Comparison of ENCODE assay signal across 11 cellular contexts in genomic region chr6:39416728-39417127, GRCh38.
A peak's percentile ranks its signal among the peaks of the same experiment; 100 is the strongest.
DNase-seq lines count a peak whose midpoint lies in the region; ATAC-seq and TF ChIP-seq lines count a peak whose summit lies in the region.
"Had no signal": no experiment of that assay in that cellular context is flagged by ENCODE, and none has a peak within 500 bp of the region (broad histone marks: within the 10 kb centered on the region; RNA-seq: fewer than 3 reads in every experiment).

No MANE protein-coding gene starts in this region.

- H3K18ac ChIP-seq in mesenchymal stem cell (ENCODE audit: low read depth in 1 of 2, low read length in 2 of 2) = peak overlapping the region in 1 of 2 experiments; percentile 2

- no peaks in the 10 kb centered on the region for H3K36me3 Mint-ChIP-seq in CD8-positive, alpha-beta memory T cell
- no peaks in the 10 kb centered on the region for H3K36me3 Mint-ChIP-seq in T-helper 17 cell (ENCODE audit: low read depth)

- no peak overlapping the region for H3K9ac ChIP-seq in HUES48 (ENCODE audit: low read depth, low read length)
- peak overlapping the region; percentile 61 for H3K9ac ChIP-seq in mesenchymal stem cell (ENCODE audit: low read length)

- H2BK15ac ChIP-seq in mesenchymal stem cell (ENCODE audit: low read depth, poor library complexity, severe bottlenecking) = no peak overlapping the region

- WGBS in mesenchymal stem cell = 17% methylated on average over 4 of the region's 4 CpGs
- 54 to 55% methylated on average over 3 to 4 of the region's 4 CpGs for WGBS in transverse colon (ENCODE audit: low coverage in 1 of 2), 2 donors

- intact Hi-C loops in transverse colon (cut with DNase I; ENCODE audit: low total_unique reads) = no loop called here

- peak overlapping the region in 1 of 2 experiments; percentile 6 for H2BK12ac ChIP-seq in mesenchymal stem cell (ENCODE audit: low read length in 2 of 2)

- H3K9me3 Mint-ChIP-seq in CD8-positive, alpha-beta memory T cell = no peaks in the 10 kb centered on the region

- H3K4me3 ChIP-seq in AG04449 (ENCODE audit: low read depth, low read length) = no peak overlapping the region
- H3K4me3 ChIP-seq in HUES48 (ENCODE audit: low read depth, low read length) = no peak overlapping the region
- H3K4me3 ChIP-seq in brain microvascular endothelial cell (ENCODE audit: low read depth, low read length) = no peak overlapping the region
- peak overlapping the region in 1 of 2 experiments; percentile 6 for H3K4me3 ChIP-seq in mesenchymal stem cell (ENCODE audit: insufficient read depth in 1 of 2, low read depth in 1 of 2, low read length in 2 of 2)
- no peak overlapping the region for H3K4me3 ChIP-seq in transverse colon
- H3K4me3 ChIP-seq in CD8-positive, alpha-beta memory T cell (ENCODE audit: low read length) = no peak overlapping the region
- H3K4me3 ChIP-seq: HAP-1 had no signal

- ATAC-seq in T-helper 17 cell = no peak

- H3K4ac ChIP-seq in mesenchymal stem cell (ENCODE audit: low read depth in 1 of 2, low read length in 2 of 2) = no peak overlapping the region

- H3K9me3 ChIP-seq in HUES48 (ENCODE audit: control insufficient read depth, insufficient read depth, low read length) = no peaks in the 10 kb centered on the region
- no peaks in the 10 kb centered on the region for H3K9me3 ChIP-seq in mesenchymal stem cell (ENCODE audit: control insufficient read depth, low read length)
- no peaks in the 10 kb centered on the region for H3K9me3 ChIP-seq in transverse colon
- no peaks in the 10 kb centered on the region for H3K9me3 ChIP-seq in CD8-positive, alpha-beta memory T cell (ENCODE audit: low read length)
- no peaks in the 10 kb centered on the region for H3K9me3 ChIP-seq in T-helper 17 cell (ENCODE audit: control insufficient read depth, low read length, poor library complexity, severe bottlenecking)
- H3K9me3 ChIP-seq: HAP-1 had no signal

- no peak overlapping the region for H3K23ac ChIP-seq in mesenchymal stem cell (ENCODE audit: low read length in 2 of 2)

- H3K36me3 ChIP-seq in HUES48 (ENCODE audit: control insufficient read depth, insufficient read depth, low read length) (no peaks in the 10 kb centered on the region), brain microvascular endothelial cell (replicated peaks) (no peaks in the 10 kb centered on the region), mesenchymal stem cell (ENCODE audit: control insufficient read depth in 1 of 2, insufficient read depth in 2 of 2, low read depth in 1 of 2, low read length in 2 of 2) (no peaks in the 10 kb centered on the region), transverse colon (no peaks in the 10 kb centered on the region)
- H3K36me3 ChIP-seq in CD8-positive, alpha-beta memory T cell (ENCODE audit: insufficient read depth, low read length) = no peaks in the 10 kb centered on the region
- H3K36me3 ChIP-seq: HAP-1 had no signal

- POLR2A ChIA-PET in AG04449 (lab: Yijun Ruan, JAX) = no interaction called here
- POLR2A ChIA-PET in CD8-positive, alpha-beta memory T cell (lab: Charles Lee) = no interaction called here

- TF ChIP-seq CTCF in AG04449 (IDR thresholded peaks at IDR 0.05; ENCODE audit: insufficient read depth, low read length, missing control alignments) (no peak), brain microvascular endothelial cell (IDR thresholded peaks at IDR 0.05; ENCODE audit: low read depth, low read length, missing control alignments) (no peak), transverse colon (IDR thresholded peaks at IDR 0.05) (no peak)

- no peak for TF ChIP-seq POLR2A in transverse colon (IDR thresholded peaks at IDR 0.05)

- peak overlapping the region; percentile 19 for H4K8ac ChIP-seq in mesenchymal stem cell (ENCODE audit: low read length)

- H3K27me3 Mint-ChIP-seq in CD8-positive, alpha-beta memory T cell = peaks cover 3 to 17% of the 10 kb centered on the region in 2 donors
- H3K27me3 Mint-ChIP-seq in T-helper 17 cell = peaks cover 35% of the 10 kb centered on the region
- H3K27me3 Mint-ChIP-seq: B cell had no signal

- TF ChIP-seq EP300 in transverse colon (IDR thresholded peaks at IDR 0.05; ENCODE audit: low read depth) = no peak

- H3K27me3 ChIP-seq in HUES48 (ENCODE audit: control insufficient read depth, insufficient read depth, low read length) = no peaks in the 10 kb centered on the region
- H3K27me3 ChIP-seq in brain microvascular endothelial cell (replicated peaks) = no peaks in the 10 kb centered on the region
- H3K27me3 ChIP-seq in mesenchymal stem cell (ENCODE audit: control insufficient read depth in 1 of 2, insufficient read depth in 1 of 2, low read length in 2 of 2) = no peaks in the 10 kb centered on the region
- H3K27me3 ChIP-seq in transverse colon = no peaks in the 10 kb centered on the region
- H3K27me3 ChIP-seq in CD8-positive, alpha-beta memory T cell (ENCODE audit: insufficient read depth, low read length, poor library complexity, severe bottlenecking) = peaks cover 3% of the 10 kb centered on the region

- H2AK5ac ChIP-seq in mesenchymal stem cell (ENCODE audit: low read length, severe bottlenecking) = no peak overlapping the region

- H2BK120ac ChIP-seq in mesenchymal stem cell (ENCODE audit: low read depth, low read length) = no peak overlapping the region

- CTCF ChIA-PET in AG04449 (lab: Yijun Ruan, JAX) = no interaction called here
- CTCF ChIA-PET in CD8-positive, alpha-beta memory T cell (lab: Charles Lee) = no interaction called here

- no peaks in the 10 kb centered on the region for H3K79me1 ChIP-seq in mesenchymal stem cell (replicated peaks; ENCODE audit: low read length, poor library complexity, severe bottlenecking)

- H3K27ac Mint-ChIP-seq in CD8-positive, alpha-beta memory T cell = no peak overlapping the region
- H3K27ac Mint-ChIP-seq in T-helper 17 cell = no peak overlapping the region
- H3K27ac Mint-ChIP-seq: B cell had no signal

- peak overlapping the region; percentile 36 for H2AFZ ChIP-seq in mesenchymal stem cell (ENCODE audit: low read depth, low read length)

- no peak overlapping the region for H3K4me3 Mint-ChIP-seq in CD8-positive, alpha-beta memory T cell
- H3K4me3 Mint-ChIP-seq in T-helper 17 cell = no peak overlapping the region
- H3K4me3 Mint-ChIP-seq: B cell had no signal

- H3K4me1 Mint-ChIP-seq in CD8-positive, alpha-beta memory T cell = no peaks in the 10 kb centered on the region
- no peaks in the 10 kb centered on the region for H3K4me1 Mint-ChIP-seq in T-helper 17 cell
- H3K4me1 Mint-ChIP-seq: B cell had no signal

- H3K4me1 ChIP-seq in HUES48 (ENCODE audit: control insufficient read depth, insufficient read depth, low read length) = peaks cover 5% of the 10 kb centered on the region
- peaks cover 4% of the 10 kb centered on the region for H3K4me1 ChIP-seq in mesenchymal stem cell (ENCODE audit: control insufficient read depth, insufficient read depth, low read depth, low read length)
- H3K4me1 ChIP-seq in transverse colon = peaks cover 4 to 22% (median 10%) of the 10 kb centered on the region in 4 donors
- H3K4me1 ChIP-seq in CD8-positive, alpha-beta memory T cell (ENCODE audit: insufficient read depth, low read length) = no peaks in the 10 kb centered on the region
- H3K4me1 ChIP-seq: HAP-1 had no signal

- H3K27ac ChIP-seq in HUES48 (ENCODE audit: low read depth, low read length) (peak overlapping the region; percentile 32), brain microvascular endothelial cell (peak overlapping the region; percentile 32), mesenchymal stem cell (ENCODE audit: low read length, poor library complexity, severe bottlenecking) (peak overlapping the region; percentile 20), transverse colon (peak overlapping the region in 2 of 4 donors; percentile 60 to 65)
- H3K27ac ChIP-seq in CD8-positive, alpha-beta memory T cell (ENCODE audit: low read depth, low read length) = no peak overlapping the region

- peak; percentile 49 for DNase-seq in AG04449 (ENCODE audit: low read depth, low spot score)
- DNase-seq in brain microvascular endothelial cell = peak; percentile 77
- DNase-seq in mesenchymal stem cell = peak; percentile 89
- no peak for DNase-seq in NCI-H2171 treated with DMSO at 0.1 percent for 48 hours (lab: John Stamatoyannopoulos, UW)
- no peak for DNase-seq in transverse colon
- no peak for DNase-seq in CD8-positive, alpha-beta memory T cell
- DNase-seq in T-helper 17 cell = no peak
- DNase-seq: NCI-H146 had no signal

- no peak overlapping the region for H3K4me2 ChIP-seq in mesenchymal stem cell (ENCODE audit: low read length, poor library complexity, severe bottlenecking)

- H2BK5ac ChIP-seq in mesenchymal stem cell (ENCODE audit: low read depth, low read length, poor library complexity, severe bottlenecking) = no peak overlapping the region

- no peak overlapping the region for H4K91ac ChIP-seq in mesenchymal stem cell (ENCODE audit: low read length)

- in situ Hi-C loops in brain microvascular endothelial cell (cut with HindIII; ENCODE audit: low pct_ligation_motif_present, low sequenced_read_pairs) (no loop called here), transverse colon (cut with MboI; ENCODE audit: low pct_ligation_motif_present in 1 of 4, low pct_unique_long_range_greater_than_20kb in 1 of 4, low sequenced_read_pairs in 3 of 4) (no loop called here)

- H3K14ac ChIP-seq in mesenchymal stem cell (ENCODE audit: low read length in 2 of 2) = no peak overlapping the region

Comparison
In these comparisons a context has a peak if more than half of its experiments do, and no peak if none do; other contexts are left out.
1. DNase-seq: peak in AG04449 (single experiment), brain microvascular endothelial cell (single experiment) and mesenchymal stem cell (single experiment); none in NCI-H2171 treated with DMSO at 0.1 percent for 48 hours (single experiment), transverse colon (single experiment), CD8-positive, alpha-beta memory T cell (0 of 5) and T-helper 17 cell (0 of 3).